24 cellular contexts compared by ENCODE assay signal in genomic region chr7:150401424-150401790, GRCh38. TPM values are rescaled to one million over a fixed set of nuclear protein-coding genes. Genes with fewer than 3 reads are reported as not detected.
A peak's percentile ranks its signal among the peaks of the same experiment; 100 is the strongest.
DNase-seq lines count a peak whose midpoint lies in the region; ATAC-seq and TF ChIP-seq lines count a peak whose summit lies in the region.
"Had no signal": no experiment of that assay in that cellular context is flagged by ENCODE, and none has a peak within 500 bp of the region (broad histone marks: within the 10 kb centered on the region; RNA-seq: fewer than 3 reads in every experiment).

No MANE protein-coding gene starts in this region.

- H2BK120ac ChIP-seq in mesendoderm (ENCODE audit: low read depth, low read length) = no peak overlapping the region

- H3K4me1 Mint-ChIP-seq in Caco-2 (ENCODE audit: low read depth, unreplicated experiment) = peaks cover 42% of the 10 kb centered on the region

- no peak overlapping the region for H3K27ac ChIP-seq in mesendoderm (ENCODE audit: low read depth, low read length)
- no peak overlapping the region for H3K27ac ChIP-seq in substantia nigra (ENCODE audit: low read depth, low read length, poor library complexity, severe bottlenecking)
- H3K27ac ChIP-seq: ovary, sigmoid colon had no signal

- no peaks in the 10 kb centered on the region for H3K79me1 ChIP-seq in mesendoderm (ENCODE audit: low read length)

- DNase-seq in Caco-2 (no peak), H7 (peak; percentile 36), RPMI7951 (ENCODE audit: low read depth) (peak; percentile 34), mesendoderm (no peak), sciatic nerve (ENCODE audit: low spot score) (no peak), substantia nigra (lab: John Stamatoyannopoulos, UW) (no peak), cerebellum (ENCODE audit: low spot score) (no peak), NCI-H1105 treated with DMSO at 0.1 percent for 48 hours (lab: John Stamatoyannopoulos, UW) (no peak)
- DNase-seq: activated CD8-positive, alpha-beta memory T cell treated with anti-CD3 and anti-CD28 coated beads, Interleukin-2, amount 10 ng/mL, durations not matched to agents 7 days and 5 days; activated gamma-delta T cell treated with Interleukin-2 at 50 U/mL for 16 hours; anterior cingulate cortex; cerebellar nuclear complex; effector memory CD8-positive, alpha-beta T cell; hippocampal formation; left cardiac atrium; NCI-H1694 treated with DMSO at 0.1 percent for 48 hours; NCI-H446 treated with DMSO at 0.1 percent for 48 hours; NK-92 treated with Interleukin-12 subunit alpha and Interleukin-12 subunit beta, amount 100 ng/mL, for 24 hours; stimulated activated CD4-positive, alpha-beta T cell treated with anti-CD3 and anti-CD28 coated beads, Interleukin-1b, Interleukin-23, amount 100 ng/mL, for 48 hours had no signal

- H3K79me2 ChIP-seq in mesendoderm (ENCODE audit: control insufficient read depth, insufficient read depth, low read length) = no peaks in the 10 kb centered on the region

- H2BK15ac ChIP-seq in mesendoderm (replicated peaks; ENCODE audit: low read depth) = no peak overlapping the region

- H2BK5ac ChIP-seq in mesendoderm (ENCODE audit: low read length) = no peak overlapping the region

- no peak overlapping the region for H3K18ac ChIP-seq in mesendoderm (ENCODE audit: low read length)

- no peak overlapping the region for H3K9ac ChIP-seq in mesendoderm (ENCODE audit: low read length)

- H2AK5ac ChIP-seq in mesendoderm (ENCODE audit: low read length) = no peak overlapping the region

- no peaks in the 10 kb centered on the region for H3K27me3 ChIP-seq in Caco-2 (replicated peaks; ENCODE audit: control insufficient read depth, insufficient read depth, low read length)
- no peaks in the 10 kb centered on the region for H3K27me3 ChIP-seq in H7 (ENCODE audit: control insufficient read depth, insufficient read depth, low read length)
- no peaks in the 10 kb centered on the region for H3K27me3 ChIP-seq in mesendoderm (ENCODE audit: insufficient read depth, low read length, poor library complexity)
- H3K27me3 ChIP-seq: ovary, sigmoid colon had no signal

- no TSS peak for BruUV-seq in Caco-2 (replicated peaks; lab: Mats Ljungman, UMichigan)

- H4K8ac ChIP-seq in mesendoderm (ENCODE audit: low read depth, low read length) = no peak overlapping the region

- intact Hi-C loops in Caco-2 (cut with micrococcal nuclease; ENCODE audit: unreplicated experiment) (no loop called here), sciatic nerve (cut with DNase I) (no loop called here)

- H3K9me3 Mint-ChIP-seq in Caco-2 (ENCODE audit: unreplicated experiment) = no peaks in the 10 kb centered on the region
- H3K9me3 Mint-ChIP-seq: effector memory CD8-positive, alpha-beta T cell had no signal

- POLR2A ChIA-PET in Caco-2 (lab: Charles Lee) = no interaction called here

- no CpG with 5 or more reads among the region's 1 CpG for WGBS in mesendoderm (ENCODE audit: extremely low coverage, insufficient coverage, low lambda C conversion rate)

- no peaks in the 10 kb centered on the region for H3K9me3 ChIP-seq in Caco-2
- H3K9me3 ChIP-seq: ovary, sigmoid colon had no signal

- H3K4ac ChIP-seq in mesendoderm (ENCODE audit: low read depth, low read length) = no peak overlapping the region

- H4K5ac ChIP-seq in mesendoderm (ENCODE audit: low read length) = no peak overlapping the region

- no peak for TF ChIP-seq CTCF in Caco-2 (IDR thresholded peaks at IDR 0.05; ENCODE audit: insufficient read depth in 1 of 2, low read depth in 1 of 2, low read length in 1 of 2, severe bottlenecking in 1 of 2, unreplicated experiment in 1 of 2)

- no peaks in the 10 kb centered on the region for H3K27me3 Mint-ChIP-seq in Caco-2 (ENCODE audit: insufficient read depth, unreplicated experiment)
- H3K27me3 Mint-ChIP-seq: activated CD8-positive, alpha-beta memory T cell treated with anti-CD3 and anti-CD28 coated beads, Interleukin-2, amount 10 ng/mL, durations not matched to agents 7 days and 5 days; effector memory CD8-positive, alpha-beta T cell had no signal

- no peak overlapping the region for H3K4me2 ChIP-seq in mesendoderm (ENCODE audit: low read length)

- H3K36me3 ChIP-seq in Caco-2 (ENCODE audit: control insufficient read depth, insufficient read depth, low read length) = no peaks in the 10 kb centered on the region
- no peaks in the 10 kb centered on the region; the same call in 1 of the 2 replicates for H3K36me3 ChIP-seq in H7 (replicated peaks; ENCODE audit: control insufficient read depth, insufficient read depth, low read length)
- no peaks in the 10 kb centered on the region for H3K36me3 ChIP-seq in mesendoderm (ENCODE audit: control insufficient read depth, insufficient read depth, low read length)
- H3K36me3 ChIP-seq: ovary had no signal

- H3K23ac ChIP-seq in mesendoderm (ENCODE audit: low read length) = no peak overlapping the region

- peaks cover 6% of the 10 kb centered on the region for H3K36me3 Mint-ChIP-seq in Caco-2 (ENCODE audit: insufficient read depth, unreplicated experiment)

- H3K4me3 ChIP-seq in Caco-2 (ENCODE audit: low read depth, low read length) = no peak overlapping the region
- no peak overlapping the region for H3K4me3 ChIP-seq in H7 (ENCODE audit: insufficient read depth, low read depth, low read length)
- no peak overlapping the region for H3K4me3 ChIP-seq in mesendoderm (ENCODE audit: low read length)
- H3K4me3 ChIP-seq: ovary, sigmoid colon had no signal

- CTCF ChIA-PET in Caco-2 (lab: Charles Lee) = no interaction called here

- H3K56ac ChIP-seq in mesendoderm (ENCODE audit: low read length) = peak overlapping the region; percentile 10

- no peak for ATAC-seq in sciatic nerve
- ATAC-seq: activated CD8-positive, alpha-beta memory T cell treated with anti-CD3 and anti-CD28 coated beads, Interleukin-2, amount 10 ng/mL, durations not matched to agents 7 days and 5 days; effector memory CD8-positive, alpha-beta T cell; left cardiac atrium; Right ventricle myocardium inferior had no signal

- no peak overlapping the region for H3K4me3 Mint-ChIP-seq in Caco-2 (ENCODE audit: unreplicated experiment)
- H3K4me3 Mint-ChIP-seq: activated CD8-positive, alpha-beta memory T cell treated with anti-CD3 and anti-CD28 coated beads, Interleukin-2, amount 10 ng/mL, durations not matched to agents 7 days and 5 days; effector memory CD8-positive, alpha-beta T cell had no signal

- H3K4me1 ChIP-seq in Caco-2 = peaks cover 46% of the 10 kb centered on the region
- H3K4me1 ChIP-seq in mesendoderm (ENCODE audit: control insufficient read depth, low read depth, low read length) = peaks cover 23% of the 10 kb centered on the region

- H3K27ac Mint-ChIP-seq in Caco-2 (ENCODE audit: unreplicated experiment) = peak overlapping the region; percentile 51
- H3K27ac Mint-ChIP-seq: activated CD8-positive, alpha-beta memory T cell treated with anti-CD3 and anti-CD28 coated beads, Interleukin-2, amount 10 ng/mL, durations not matched to agents 7 days and 5 days had no signal

RNA-seq across cellular contexts. Expression of gene ZNF775, which starts 22.3 kb away (rescaled TPM):
- total RNA-seq in Caco-2 (2022) (4.0 and 4.4 TPM in 2 replicates), sciatic nerve (11.1 TPM), cerebellum (8.2 TPM)
- 44.2 and 56.7 TPM in 2 replicates for total RNA-seq in H7 (2014; rRNA removed; shearing (Covaris generic))
- total RNA-seq in RPMI7951 (2014; rRNA removed; shearing (Covaris generic)) = 1.8 and 3.4 TPM in 2 replicates
- polyA plus RNA-seq in mesendoderm (2013, experiment 1 of 2) = 4.2 TPM
- polyA plus RNA-seq in mesendoderm (2013, experiment 2 of 2) = 4.2 TPM

RNA-seq across cellular contexts. Expression of gene REPIN1, which starts 32.8 kb away (rescaled TPM):
- total RNA-seq in Caco-2 (2022) (141 and 148 TPM in 2 replicates), sciatic nerve (54.0 TPM), cerebellum (41.2 TPM)
- total RNA-seq in H7 (2014; rRNA removed; shearing (Covaris generic)) = 149 and 155 TPM in 2 replicates
- total RNA-seq in RPMI7951 (2014; rRNA removed; shearing (Covaris generic)) = 28.2 and 49.3 TPM in 2 replicates
- polyA plus RNA-seq in mesendoderm (2013, experiment 1 of 2) = 47.8 TPM
- 51.6 TPM for polyA plus RNA-seq in mesendoderm (2013, experiment 2 of 2)

RNA-seq across cellular contexts. Expression of gene GIMAP8, which starts 49.0 kb away (rescaled TPM):
- 0.07 TPM in 1 of 2 replicates, not detected in the other for total RNA-seq in Caco-2 (2022)
- total RNA-seq in H7 (2014; rRNA removed; shearing (Covaris generic)) = not detected in 2 replicates
- total RNA-seq in RPMI7951 (2014; rRNA removed; shearing (Covaris generic)) = 0.12 TPM in 1 of 2 replicates, not detected in the other
- 0.01 TPM for polyA plus RNA-seq in mesendoderm (2013, experiment 1 of 2)
- polyA plus RNA-seq in mesendoderm (2013, experiment 2 of 2) = not detected
- total RNA-seq in sciatic nerve = 22.4 TPM
- total RNA-seq in cerebellum = 2.5 TPM
- total RNA-seq: G401 had no signal

RNA-seq across cellular contexts. Expression of gene RARRES2, which starts 60.0 kb away (rescaled TPM):
- not detected in 2 replicates for total RNA-seq in Caco-2 (2022)
- total RNA-seq in H7 (2014; rRNA removed; shearing (Covaris generic)) = 198 and 223 TPM in 2 replicates
- total RNA-seq in RPMI7951 (2014; rRNA removed; shearing (Covaris generic)) = 1.4 TPM in 1 of 2 replicates, not detected in the other
- 54.9 TPM for polyA plus RNA-seq in mesendoderm (2013, experiment 1 of 2)
- polyA plus RNA-seq in mesendoderm (2013, experiment 2 of 2) = 57.8 TPM
- 261 TPM for total RNA-seq in sciatic nerve
- total RNA-seq in cerebellum = 4.1 TPM
- total RNA-seq: activated CD8-positive, alpha-beta memory T cell treated with anti-CD3 and anti-CD28 coated beads, Interleukin-2, amount 10 ng/mL, durations not matched to agents 7 days and 5 days; mononuclear cell had no signal

Comparison
In these comparisons a context has a peak if more than half of its experiments do, and no peak if none do; other contexts are left out.
1. DNase-seq: peak in H7 (single experiment) and RPMI7951 (single experiment); none in Caco-2 (0 of 2), mesendoderm (single experiment), sciatic nerve (single experiment), substantia nigra (0 of 49), cerebellum (single experiment) and NCI-H1105 treated with DMSO at 0.1 percent for 48 hours (single experiment).